8 cellular contexts compared by ENCODE assay signal in the genomic region with DNA sequence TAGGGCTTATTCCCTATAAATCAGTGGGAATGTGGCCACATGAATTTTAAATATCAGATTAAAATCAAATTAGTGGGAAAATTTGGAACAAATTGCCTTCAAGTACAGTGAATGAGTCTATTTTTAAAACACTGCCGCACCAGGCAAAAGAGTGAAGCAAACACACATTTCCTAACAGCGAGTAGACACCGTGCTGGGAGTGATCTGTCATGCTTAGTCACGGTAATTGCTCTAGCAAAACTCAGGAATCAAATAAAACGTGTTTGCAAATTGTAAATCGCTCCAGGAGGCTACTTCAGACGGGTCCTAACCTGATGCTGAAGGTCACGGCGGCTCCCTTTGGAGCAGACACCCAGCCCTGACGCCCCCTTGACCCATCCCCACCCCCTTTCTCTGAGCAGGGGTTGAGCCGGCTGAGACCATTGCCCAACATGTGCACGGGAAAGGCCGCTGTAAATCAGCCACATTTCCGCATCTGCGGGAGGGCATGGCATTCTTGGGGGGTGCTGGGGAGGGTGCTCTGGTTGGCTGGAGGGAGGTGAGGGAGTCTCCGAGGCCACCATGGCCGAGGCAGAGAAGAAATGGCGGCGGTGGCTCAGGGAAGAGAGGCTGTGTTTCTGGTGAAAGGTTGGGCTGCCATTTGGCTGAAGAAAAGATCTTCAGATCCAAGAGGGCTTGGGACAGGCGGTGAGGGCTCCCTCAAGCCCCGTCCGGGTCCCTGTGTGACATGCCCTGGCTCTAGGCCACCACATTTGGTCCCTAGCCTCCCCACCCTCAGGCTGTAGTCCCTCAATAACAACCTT. TPM values are rescaled to one million over a fixed set of nuclear protein-coding genes. Genes with fewer than 3 reads are reported as not detected.
DNase-seq lines count a peak whose midpoint lies in the region; ATAC-seq and TF ChIP-seq lines count a peak whose summit lies in the region.

No MANE protein-coding gene starts in this region.

- peak overlapping the region; percentile 32; the same call in 1 of the 2 replicates for H3K9ac ChIP-seq in PC-3 (ENCODE audit: low read length)

- peak; percentile 84 for ATAC-seq in PC-3
- ATAC-seq in gastroesophageal sphincter = peak; percentile 76
- ATAC-seq in activated T-cell treated with anti-CD3 and anti-CD28 coated beads, Interleukin-2, amount 50 U/mL, for 4 hours = no peak

- CTCF ChIA-PET in PC-3 (lab: Charles Lee) = no interaction called here

- peak overlapping the region; percentile 43 for H3K4me3 ChIP-seq in PC-3 (ENCODE audit: low read length)
- no peak overlapping the region for H3K4me3 ChIP-seq in gastroesophageal sphincter

- no peaks in the 10 kb centered on the region for H3K9me2 ChIP-seq in PC-3 (replicated peaks; ENCODE audit: low read length)

- H3K4me2 ChIP-seq in PC-3 (ENCODE audit: low read length) = peak overlapping the region; percentile 79

- WGBS in gastroesophageal sphincter (ENCODE audit: low coverage in 1 of 2), 2 donors = 4 to 36% methylated on average over 4 to 7 of the region's 22 CpGs

- DNase-seq in HCEC 1CT (peak; percentile 71), PC-3 (peak; percentile 75), stromal cell of bone marrow (ENCODE audit: low read depth) (peak; percentile 78), NCI-H446 (lab: John Stamatoyannopoulos, UW) (no peak), 8988T (no peak)
- DNase-seq in stimulated activated CD4-positive, alpha-beta T cell treated with anti-CD3 and anti-CD28 coated beads, Interleukin-1b, Interleukin-23, amount 100 ng/mL, for 48 hours = no peak
- DNase-seq in activated T-cell treated with anti-CD3 and anti-CD28 coated beads, Interleukin-2, amount 50 U/mL, for 4 hours = no peak

- peak overlapping the region; percentile 68 for H2AFZ ChIP-seq in PC-3 (ENCODE audit: low read length)

- BruUV-seq in PC-3 (replicated peaks; lab: Mats Ljungman, UMichigan) = no TSS peak

- no peak for TF ChIP-seq EP300 in gastroesophageal sphincter (IDR thresholded peaks at IDR 0.05)

- no peaks in the 10 kb centered on the region for H3K4me1 Mint-ChIP-seq in activated T-cell treated with anti-CD3 and anti-CD28 coated beads, Interleukin-2, amount 50 U/mL, for 4 hours (ENCODE audit: low read depth)

- peaks cover 14% of the 10 kb centered on the region for H3K9me3 Mint-ChIP-seq in activated T-cell treated with anti-CD3 and anti-CD28 coated beads, Interleukin-2, amount 50 U/mL, for 4 hours

- TF ChIP-seq POLR2A in gastroesophageal sphincter (IDR thresholded peaks at IDR 0.05) = no peak

- POLR2A ChIA-PET in PC-3 (lab: Charles Lee; ENCODE audit: unreplicated experiment) = no interaction called here

- H3K4me1 ChIP-seq in PC-3 (ENCODE audit: insufficient read depth, low read length) (peaks cover 43% of the 10 kb centered on the region), gastroesophageal sphincter (peaks cover 0 to 20% (median 0%) of the 10 kb centered on the region in 3 donors)

- TF ChIP-seq CTCF in PC-3 (conservative IDR thresholded peaks at IDR 0.05; ENCODE audit: low read depth, low read length) = no peak
- no peak for TF ChIP-seq CTCF in gastroesophageal sphincter (IDR thresholded peaks at IDR 0.05)

- peaks cover 3% of the 10 kb centered on the region for H3F3A ChIP-seq in PC-3 (ENCODE audit: low read length, unreplicated experiment)

- no peaks in the 10 kb centered on the region for H4K20me1 ChIP-seq in PC-3 (ENCODE audit: low read length)

- H3K27me3 Mint-ChIP-seq in activated T-cell treated with anti-CD3 and anti-CD28 coated beads, Interleukin-2, amount 50 U/mL, for 4 hours (ENCODE audit: low read depth) = peaks cover 24% of the 10 kb centered on the region

- H3K27me3 ChIP-seq in PC-3 (ENCODE audit: low read length) (no peaks in the 10 kb centered on the region), gastroesophageal sphincter (peaks cover 5% of the 10 kb centered on the region)

- H3K9me3 ChIP-seq in PC-3 (ENCODE audit: low read length) (no peaks in the 10 kb centered on the region), gastroesophageal sphincter (peaks cover 0 to 17% (median 0%) of the 10 kb centered on the region in 3 donors)

- no peaks in the 10 kb centered on the region for H3K36me3 ChIP-seq in PC-3 (ENCODE audit: low read depth, low read length)
- no peaks in the 10 kb centered on the region for H3K36me3 ChIP-seq in gastroesophageal sphincter

- intact Hi-C loops in PC-3 (cut with micrococcal nuclease) = loop anchor here (10.0 kb wide), 1 partner anchor 49 kb away; no protein-coding TSS in a partner anchor

- H3K27ac ChIP-seq in PC-3 (ENCODE audit: low read length) (peak overlapping the region; percentile 86), gastroesophageal sphincter (peak overlapping the region in 3 of 4 donors; percentile 29 to 48 (median 45))

- no peaks in the 10 kb centered on the region for H3K36me3 Mint-ChIP-seq in activated T-cell treated with anti-CD3 and anti-CD28 coated beads, Interleukin-2, amount 50 U/mL, for 4 hours (ENCODE audit: insufficient read depth)

- H3K79me2 ChIP-seq in PC-3 (ENCODE audit: low read length) = no peaks in the 10 kb centered on the region

- H3K4me3 Mint-ChIP-seq in activated T-cell treated with anti-CD3 and anti-CD28 coated beads, Interleukin-2, amount 50 U/mL, for 4 hours = no peak overlapping the region

RNA-seq across cellular contexts. Expression of a gene that starts 8.9 kb away (rescaled TPM):
- 2.9 and 6.3 TPM in 2 replicates for total RNA-seq in PC-3 (2014; rRNA removed)
- 10 to 100 TPM in 1 of 4 donors, 1 to 10 TPM in 3; 7.0 to 11.3 (median 9.0) TPM for total RNA-seq in gastroesophageal sphincter
- total RNA-seq in activated T-cell treated with anti-CD3 and anti-CD28 coated beads, Interleukin-2, amount 50 U/mL, for 4 hours = 1 to 10 TPM; 1.0 to 1.5 (median 1.5) TPM

Comparison
In these comparisons a context has a peak if more than half of its experiments do, and no peak if none do; other contexts are left out.
1. DNase-seq: peak in HCEC 1CT (single experiment), PC-3 (single experiment) and stromal cell of bone marrow (single experiment); none in NCI-H446 (0 of 2), stimulated activated CD4-positive, alpha-beta T cell treated with anti-CD3 and anti-CD28 coated beads, Interleukin-1b, Interleukin-23, amount 100 ng/mL, for 48 hours (single experiment), 8988T (single experiment) and activated T-cell treated with anti-CD3 and anti-CD28 coated beads, Interleukin-2, amount 50 U/mL, for 4 hours (single experiment).
2. ATAC-seq: peak in PC-3 (single experiment) and gastroesophageal sphincter (single experiment); none in activated T-cell treated with anti-CD3 and anti-CD28 coated beads, Interleukin-2, amount 50 U/mL, for 4 hours (0 of 2).